10 cellular contexts compared by ENCODE assay signal in the genomic region with DNA sequence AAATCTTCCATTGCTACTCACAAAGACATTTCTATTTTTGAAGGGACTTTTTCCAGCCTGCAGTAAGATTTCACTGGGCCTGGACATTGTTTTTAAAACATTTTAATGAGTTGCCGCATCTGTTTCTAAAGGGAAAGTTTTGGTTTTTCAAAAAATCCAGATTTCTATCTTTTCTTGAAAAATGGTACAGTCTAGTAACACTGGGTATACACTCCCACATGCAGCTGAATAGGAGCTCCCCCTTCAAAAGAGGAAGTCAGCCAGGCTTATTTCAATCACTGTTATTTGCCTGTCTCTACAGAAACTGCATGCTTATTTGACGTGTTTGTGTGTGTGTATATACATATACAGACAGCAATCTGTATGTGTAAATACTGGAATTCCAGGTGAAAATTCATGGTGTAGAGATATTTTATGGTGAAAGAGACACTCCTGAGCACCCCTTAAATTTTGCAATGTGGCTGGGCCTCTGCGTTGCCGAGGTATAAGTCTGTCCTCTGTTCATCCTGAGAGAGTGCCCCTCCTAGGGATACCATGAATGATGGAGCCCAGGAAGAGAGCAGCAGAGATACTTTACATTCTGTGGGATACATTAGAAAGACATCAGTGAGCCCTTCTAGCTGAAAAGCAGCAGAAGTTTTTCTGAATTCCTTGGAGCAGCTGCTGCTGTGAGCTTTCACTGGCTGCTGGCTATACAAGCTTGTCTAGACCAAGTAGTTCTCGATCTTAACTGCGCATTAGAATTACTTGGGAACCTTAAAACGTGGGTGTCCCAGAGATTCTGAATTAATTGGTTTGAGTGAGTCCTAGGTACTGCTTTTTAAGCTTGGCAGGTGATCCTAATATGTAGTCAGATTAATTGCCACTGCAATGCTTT. TPM values are rescaled to one million over a fixed set of nuclear protein-coding genes. Genes with fewer than 3 reads are reported as not detected.
DNase-seq lines count a peak whose midpoint lies in the region; ATAC-seq and TF ChIP-seq lines count a peak whose summit lies in the region.
"Had no signal": no experiment of that assay in that cellular context is flagged by ENCODE, and none has a peak within 500 bp of the region (broad histone marks: within the 10 kb centered on the region; RNA-seq: fewer than 3 reads in every experiment).

No MANE protein-coding gene starts in this region.

- no peak overlapping the region for H3K27ac Mint-ChIP-seq in glutamatergic neuron (ENCODE audit: unreplicated experiment)

- TF ChIP-seq POLR2A in right lobe of liver (IDR thresholded peaks at IDR 0.05) (no peak), sigmoid colon (IDR thresholded peaks at IDR 0.05) (no peak)

- H3K9me3 ChIP-seq in HEK293 (ENCODE audit: control insufficient read depth, insufficient read depth, low read depth, low read length) (no peaks in the 10 kb centered on the region), right lobe of liver (no peaks in the 10 kb centered on the region), sigmoid colon (no peaks in the 10 kb centered on the region)

- intact Hi-C loops in right lobe of liver (cut with DNase I), result no loop called here
- intact Hi-C loops in sigmoid colon (cut with DNase I), result no loop called here

- TF ChIP-seq EP300 in sigmoid colon (IDR thresholded peaks at IDR 0.05), result no peak

- no peaks in the 10 kb centered on the region for H3K36me3 Mint-ChIP-seq in glutamatergic neuron (ENCODE audit: unreplicated experiment)

- H3K27me3 ChIP-seq in right lobe of liver, result no peaks in the 10 kb centered on the region
- H3K27me3 ChIP-seq in sigmoid colon, result no peaks in the 10 kb centered on the region

- ATAC-seq in GM18511 (IDR thresholded peaks at IDR 0.05; ENCODE audit: unreplicated experiment) (peak; percentile 95), right lobe of liver (peak in 2 of 4 donors; percentile 11 to 29)

- CTCF ChIA-PET in HEK293 (lab: Yijun Ruan, JAX), result interaction anchor here (0.6 to 0.9 kb wide), 2 partner anchors 26 to 1157 kb away, joined by 3 to 4 read pairs; no protein-coding TSS in a partner anchor

- H3K36me3 ChIP-seq in HEK293 (ENCODE audit: control insufficient read depth in 2 of 2, insufficient read depth in 1 of 2, low read length in 2 of 2) (no peaks in the 10 kb centered on the region), right lobe of liver (no peaks in the 10 kb centered on the region), sigmoid colon (no peaks in the 10 kb centered on the region)

- TF ChIP-seq CTCF in HEK293 (tag by site-specific recombination; IDR thresholded peaks at IDR 0.05) (no peak), right lobe of liver (IDR thresholded peaks at IDR 0.05) (no peak), sigmoid colon (IDR thresholded peaks at IDR 0.05) (no peak), glutamatergic neuron (IDR thresholded peaks at IDR 0.05; ENCODE audit: partially characterized antibody, unreplicated experiment) (no peak)

- H3K4me3 Mint-ChIP-seq in glutamatergic neuron (ENCODE audit: unreplicated experiment), result no peak overlapping the region

- H3K9me3 Mint-ChIP-seq in glutamatergic neuron (ENCODE audit: unreplicated experiment), result peaks cover 1% of the 10 kb centered on the region

- DNase-seq in NCI-H774 (lab: John Stamatoyannopoulos, UW) (peak; percentile 12), right lobe of liver (no peak), D341Med (ENCODE audit: low spot score) (no peak), NCI-H2171 (lab: John Stamatoyannopoulos, UW) (no peak), sigmoid colon (no peak), glutamatergic neuron (no peak)
- DNase-seq: NCI-H1694 treated with DMSO at 0.1 percent for 48 hours; stimulated activated CD4-positive, alpha-beta T cell treated with anti-CD3 and anti-CD28 coated beads, Interleukin-2, amount 100 ng/mL, for 48 hours had no signal

- POLR2A ChIA-PET in HEK293 (lab: Yijun Ruan, JAX), result no interaction called here

- H3K4me1 Mint-ChIP-seq in glutamatergic neuron (ENCODE audit: low read depth, unreplicated experiment), result peaks cover 8% of the 10 kb centered on the region

- H3K27ac ChIP-seq in HEK293 (ENCODE audit: extremely low read depth, low read depth, low read length) (no peak overlapping the region), right lobe of liver (peak overlapping the region in 2 of 3 donors; percentile 58 to 77), sigmoid colon (peak overlapping the region in 2 of 4 donors; percentile 3 to 36)

- no peaks in the 10 kb centered on the region; the same call in 1 of the 2 replicates for H3K4me1 ChIP-seq in HEK293 (ENCODE audit: control insufficient read depth, insufficient read depth, low read length)
- peaks cover 0 to 63% (median 24%) of the 10 kb centered on the region in 4 donors for H3K4me1 ChIP-seq in right lobe of liver
- peaks cover 0 to 13% (median 9%) of the 10 kb centered on the region in 4 donors for H3K4me1 ChIP-seq in sigmoid colon

- peaks cover 2% of the 10 kb centered on the region for H3K27me3 Mint-ChIP-seq in glutamatergic neuron (ENCODE audit: unreplicated experiment)

- 46% methylated on average over 7 of the region's 7 CpGs for WGBS in right lobe of liver (ENCODE audit: insufficient coverage, low coverage, low lambda C conversion rate, missing lambda C conversion rate)
- WGBS in sigmoid colon, 2 donors, result 77 to 79% methylated on average over 7 of the region's 7 CpGs

- H3K4me3 ChIP-seq in HEK293 (ENCODE audit: low read depth, low read length) (no peak overlapping the region), right lobe of liver (no peak overlapping the region), sigmoid colon (no peak overlapping the region)

TF ChIP-seq in HEK293, 187 proteins besides CTCF, POLR2A, EP300 and RAD21:
- TF ChIP-seq, protein P1, sequence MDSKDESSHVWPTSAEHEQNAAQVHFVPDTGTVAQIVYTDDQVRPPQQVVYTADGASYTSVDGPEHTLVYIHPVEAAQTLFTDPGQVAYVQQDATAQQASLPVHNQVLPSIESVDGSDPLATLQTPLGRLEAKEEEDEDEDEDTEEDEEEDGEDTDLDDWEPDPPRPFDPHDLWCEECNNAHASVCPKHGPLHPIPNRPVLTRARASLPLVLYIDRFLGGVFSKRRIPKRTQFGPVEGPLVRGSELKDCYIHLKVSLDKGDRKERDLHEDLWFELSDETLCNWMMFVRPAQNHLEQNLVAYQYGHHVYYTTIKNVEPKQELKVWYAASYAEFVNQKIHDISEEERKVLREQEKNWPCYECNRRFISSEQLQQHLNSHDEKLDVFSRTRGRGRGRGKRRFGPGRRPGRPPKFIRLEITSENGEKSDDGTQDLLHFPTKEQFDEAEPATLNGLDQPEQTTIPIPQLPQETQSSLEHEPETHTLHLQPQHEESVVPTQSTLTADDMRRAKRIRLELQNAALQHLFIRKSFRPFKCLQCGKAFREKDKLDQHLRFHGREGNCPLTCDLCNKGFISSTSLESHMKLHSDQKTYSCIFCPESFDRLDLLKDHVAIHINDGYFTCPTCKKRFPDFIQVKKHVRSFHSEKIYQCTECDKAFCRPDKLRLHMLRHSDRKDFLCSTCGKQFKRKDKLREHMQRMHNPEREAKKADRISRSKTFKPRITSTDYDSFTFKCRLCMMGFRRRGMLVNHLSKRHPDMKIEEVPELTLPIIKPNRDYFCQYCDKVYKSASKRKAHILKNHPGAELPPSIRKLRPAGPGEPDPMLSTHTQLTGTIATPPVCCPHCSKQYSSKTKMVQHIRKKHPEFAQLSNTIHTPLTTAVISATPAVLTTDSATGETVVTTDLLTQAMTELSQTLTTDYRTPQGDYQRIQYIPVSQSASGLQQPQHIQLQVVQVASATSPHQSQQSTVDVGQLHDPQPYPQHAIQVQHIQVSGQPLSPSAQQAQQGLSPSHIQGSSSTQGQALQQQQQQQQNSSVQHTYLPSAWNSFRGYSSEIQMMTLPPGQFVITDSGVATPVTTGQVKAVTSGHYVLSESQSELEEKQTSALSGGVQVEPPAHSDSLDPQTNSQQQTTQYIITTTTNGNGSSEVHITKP (tag by site-specific recombination; IDR thresholded peaks at IDR 0.05), result peak; percentile 87
- no peak for TF ChIP-seq ZNF549 (tag by site-specific recombination; IDR thresholded peaks at IDR 0.05)
- no peak for TF ChIP-seq RBAK (tag by site-specific recombination; IDR thresholded peaks at IDR 0.05)
- TF ChIP-seq, protein P2, sequence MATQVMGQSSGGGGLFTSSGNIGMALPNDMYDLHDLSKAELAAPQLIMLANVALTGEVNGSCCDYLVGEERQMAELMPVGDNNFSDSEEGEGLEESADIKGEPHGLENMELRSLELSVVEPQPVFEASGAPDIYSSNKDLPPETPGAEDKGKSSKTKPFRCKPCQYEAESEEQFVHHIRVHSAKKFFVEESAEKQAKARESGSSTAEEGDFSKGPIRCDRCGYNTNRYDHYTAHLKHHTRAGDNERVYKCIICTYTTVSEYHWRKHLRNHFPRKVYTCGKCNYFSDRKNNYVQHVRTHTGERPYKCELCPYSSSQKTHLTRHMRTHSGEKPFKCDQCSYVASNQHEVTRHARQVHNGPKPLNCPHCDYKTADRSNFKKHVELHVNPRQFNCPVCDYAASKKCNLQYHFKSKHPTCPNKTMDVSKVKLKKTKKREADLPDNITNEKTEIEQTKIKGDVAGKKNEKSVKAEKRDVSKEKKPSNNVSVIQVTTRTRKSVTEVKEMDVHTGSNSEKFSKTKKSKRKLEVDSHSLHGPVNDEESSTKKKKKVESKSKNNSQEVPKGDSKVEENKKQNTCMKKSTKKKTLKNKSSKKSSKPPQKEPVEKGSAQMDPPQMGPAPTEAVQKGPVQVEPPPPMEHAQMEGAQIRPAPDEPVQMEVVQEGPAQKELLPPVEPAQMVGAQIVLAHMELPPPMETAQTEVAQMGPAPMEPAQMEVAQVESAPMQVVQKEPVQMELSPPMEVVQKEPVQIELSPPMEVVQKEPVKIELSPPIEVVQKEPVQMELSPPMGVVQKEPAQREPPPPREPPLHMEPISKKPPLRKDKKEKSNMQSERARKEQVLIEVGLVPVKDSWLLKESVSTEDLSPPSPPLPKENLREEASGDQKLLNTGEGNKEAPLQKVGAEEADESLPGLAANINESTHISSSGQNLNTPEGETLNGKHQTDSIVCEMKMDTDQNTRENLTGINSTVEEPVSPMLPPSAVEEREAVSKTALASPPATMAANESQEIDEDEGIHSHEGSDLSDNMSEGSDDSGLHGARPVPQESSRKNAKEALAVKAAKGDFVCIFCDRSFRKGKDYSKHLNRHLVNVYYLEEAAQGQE (tag by site-specific recombination; IDR thresholded peaks at IDR 0.05), result no peak
TF ChIP-seq in HEK293: peak in this region for 1.

RNA-seq across cellular contexts. Expression of a gene that starts 12.0 kb away (rescaled TPM):
- total RNA-seq in right lobe of liver (10 to 100 TPM; 22.5 to 52.0 (median 39.6) TPM), sigmoid colon (1 to 10 TPM; 6.8 to 7.7 (median 7.4) TPM), glutamatergic neuron (ENCODE audit: unreplicated experiment) (33.2 TPM)
- 100 to 1,000 TPM; 144 to 529 (median 303) TPM for polyA plus RNA-seq in sigmoid colon

RNA-seq across cellular contexts. Expression of a gene that starts 28.5 kb away (rescaled TPM):
- total RNA-seq in right lobe of liver (10 to 100 TPM; 17.0 to 68.0 (median 34.0) TPM), sigmoid colon (10 to 100 TPM; 26.3 to 53.7 (median 27.9) TPM), glutamatergic neuron (ENCODE audit: unreplicated experiment) (103 TPM)
- 10 to 100 TPM; 12.6 to 22.6 (median 13.9) TPM for polyA plus RNA-seq in sigmoid colon
